ENCODE assay signal across 1 cellular context in the genomic region with DNA sequence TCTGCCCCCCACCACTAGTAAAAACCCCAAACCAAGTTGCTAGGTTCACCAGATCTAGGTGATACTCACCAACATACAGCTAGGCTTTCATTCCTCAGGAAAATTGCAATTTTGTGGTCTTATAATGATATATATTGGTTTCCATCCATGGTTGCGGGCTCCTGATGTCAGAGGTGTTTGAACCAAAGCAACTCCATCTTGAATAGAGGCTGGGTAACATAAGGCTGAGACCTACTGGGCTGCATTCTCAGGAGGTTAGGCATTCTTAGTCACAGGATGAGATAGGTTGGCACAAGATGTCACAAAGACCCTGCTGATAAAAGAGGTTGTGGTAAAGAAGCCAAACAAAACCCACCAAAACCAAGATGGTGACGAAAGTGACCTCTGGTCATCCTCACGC.
TF ChIP-seq lines count a peak whose summit lies in the region.

No MANE protein-coding gene starts in this region.

TF ChIP-seq in HCT116, 20 proteins besides CTCF, POLR2A, EP300 and RAD21:
- TF ChIP-seq ZNF274 (IDR thresholded peaks at IDR 0.05; ENCODE audit: low read depth, low read length) (no peak), ZFX (IDR thresholded peaks at IDR 0.05) (no peak), SRF (IDR thresholded peaks at IDR 0.05; ENCODE audit: low read depth) (no peak), SP1 (IDR thresholded peaks at IDR 0.05; ENCODE audit: low read depth) (no peak), FOSL1 (IDR thresholded peaks at IDR 0.05; ENCODE audit: low read depth) (no peak), POLR2AphosphoS5 (IDR thresholded peaks at IDR 0.05; ENCODE audit: low read depth, low read length) (no peak), SIN3A (IDR thresholded peaks at IDR 0.05; ENCODE audit: low read depth) (no peak), CEBPB (IDR thresholded peaks at IDR 0.05; ENCODE audit: low read depth) (no peak), ELF1 (IDR thresholded peaks at IDR 0.05; ENCODE audit: borderline replicate concordance, low read depth) (no peak), CBX3 (IDR thresholded peaks at IDR 0.05; ENCODE audit: low read depth) (no peak), EZH2phosphoT487 (IDR thresholded peaks at IDR 0.05; ENCODE audit: borderline replicate concordance) (no peak)
- TF ChIP-seq, protein P1, sequence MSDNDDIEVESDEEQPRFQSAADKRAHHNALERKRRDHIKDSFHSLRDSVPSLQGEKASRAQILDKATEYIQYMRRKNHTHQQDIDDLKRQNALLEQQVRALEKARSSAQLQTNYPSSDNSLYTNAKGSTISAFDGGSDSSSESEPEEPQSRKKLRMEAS (IDR thresholded peaks at IDR 0.05): no peak
- TF ChIP-seq, protein P2, sequence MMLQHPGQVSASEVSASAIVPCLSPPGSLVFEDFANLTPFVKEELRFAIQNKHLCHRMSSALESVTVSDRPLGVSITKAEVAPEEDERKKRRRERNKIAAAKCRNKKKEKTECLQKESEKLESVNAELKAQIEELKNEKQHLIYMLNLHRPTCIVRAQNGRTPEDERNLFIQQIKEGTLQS (IDR thresholded peaks at IDR 0.05): no peak
- TF ChIP-seq, protein P3, sequence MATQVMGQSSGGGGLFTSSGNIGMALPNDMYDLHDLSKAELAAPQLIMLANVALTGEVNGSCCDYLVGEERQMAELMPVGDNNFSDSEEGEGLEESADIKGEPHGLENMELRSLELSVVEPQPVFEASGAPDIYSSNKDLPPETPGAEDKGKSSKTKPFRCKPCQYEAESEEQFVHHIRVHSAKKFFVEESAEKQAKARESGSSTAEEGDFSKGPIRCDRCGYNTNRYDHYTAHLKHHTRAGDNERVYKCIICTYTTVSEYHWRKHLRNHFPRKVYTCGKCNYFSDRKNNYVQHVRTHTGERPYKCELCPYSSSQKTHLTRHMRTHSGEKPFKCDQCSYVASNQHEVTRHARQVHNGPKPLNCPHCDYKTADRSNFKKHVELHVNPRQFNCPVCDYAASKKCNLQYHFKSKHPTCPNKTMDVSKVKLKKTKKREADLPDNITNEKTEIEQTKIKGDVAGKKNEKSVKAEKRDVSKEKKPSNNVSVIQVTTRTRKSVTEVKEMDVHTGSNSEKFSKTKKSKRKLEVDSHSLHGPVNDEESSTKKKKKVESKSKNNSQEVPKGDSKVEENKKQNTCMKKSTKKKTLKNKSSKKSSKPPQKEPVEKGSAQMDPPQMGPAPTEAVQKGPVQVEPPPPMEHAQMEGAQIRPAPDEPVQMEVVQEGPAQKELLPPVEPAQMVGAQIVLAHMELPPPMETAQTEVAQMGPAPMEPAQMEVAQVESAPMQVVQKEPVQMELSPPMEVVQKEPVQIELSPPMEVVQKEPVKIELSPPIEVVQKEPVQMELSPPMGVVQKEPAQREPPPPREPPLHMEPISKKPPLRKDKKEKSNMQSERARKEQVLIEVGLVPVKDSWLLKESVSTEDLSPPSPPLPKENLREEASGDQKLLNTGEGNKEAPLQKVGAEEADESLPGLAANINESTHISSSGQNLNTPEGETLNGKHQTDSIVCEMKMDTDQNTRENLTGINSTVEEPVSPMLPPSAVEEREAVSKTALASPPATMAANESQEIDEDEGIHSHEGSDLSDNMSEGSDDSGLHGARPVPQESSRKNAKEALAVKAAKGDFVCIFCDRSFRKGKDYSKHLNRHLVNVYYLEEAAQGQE (IDR thresholded peaks at IDR 0.05; ENCODE audit: low read depth): no peak
- TF ChIP-seq, protein P4, sequence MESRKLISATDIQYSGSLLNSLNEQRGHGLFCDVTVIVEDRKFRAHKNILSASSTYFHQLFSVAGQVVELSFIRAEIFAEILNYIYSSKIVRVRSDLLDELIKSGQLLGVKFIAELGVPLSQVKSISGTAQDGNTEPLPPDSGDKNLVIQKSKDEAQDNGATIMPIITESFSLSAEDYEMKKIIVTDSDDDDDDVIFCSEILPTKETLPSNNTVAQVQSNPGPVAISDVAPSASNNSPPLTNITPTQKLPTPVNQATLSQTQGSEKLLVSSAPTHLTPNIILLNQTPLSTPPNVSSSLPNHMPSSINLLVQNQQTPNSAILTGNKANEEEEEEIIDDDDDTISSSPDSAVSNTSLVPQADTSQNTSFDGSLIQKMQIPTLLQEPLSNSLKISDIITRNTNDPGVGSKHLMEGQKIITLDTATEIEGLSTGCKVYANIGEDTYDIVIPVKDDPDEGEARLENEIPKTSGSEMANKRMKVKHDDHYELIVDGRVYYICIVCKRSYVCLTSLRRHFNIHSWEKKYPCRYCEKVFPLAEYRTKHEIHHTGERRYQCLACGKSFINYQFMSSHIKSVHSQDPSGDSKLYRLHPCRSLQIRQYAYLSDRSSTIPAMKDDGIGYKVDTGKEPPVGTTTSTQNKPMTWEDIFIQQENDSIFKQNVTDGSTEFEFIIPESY (IDR thresholded peaks at IDR 0.05; ENCODE audit: extremely low read depth, insufficient replicate concordance, low read length): no peak
TF ChIP-seq in HCT116: peak in this region for 0.
